In genomic region chr11:102047305-102047924, GRCh38 we compare ENCODE assay signal across 1 cellular context.
TF ChIP-seq lines count a peak whose summit lies in the region.

CFAP300 (plus strand) TSS chr11:102047437; CDS start chr11:102047471, 34 bp downstream.

TF ChIP-seq in A549, 52 proteins besides CTCF, POLR2A, EP300 and RAD21 (continued from another document):
- TF ChIP-seq REST (IDR thresholded peaks at IDR 0.05): no peak
- no peak for TF ChIP-seq RCOR1 (IDR thresholded peaks at IDR 0.05; ENCODE audit: low read depth, low read length)
- TF ChIP-seq, protein P1, sequence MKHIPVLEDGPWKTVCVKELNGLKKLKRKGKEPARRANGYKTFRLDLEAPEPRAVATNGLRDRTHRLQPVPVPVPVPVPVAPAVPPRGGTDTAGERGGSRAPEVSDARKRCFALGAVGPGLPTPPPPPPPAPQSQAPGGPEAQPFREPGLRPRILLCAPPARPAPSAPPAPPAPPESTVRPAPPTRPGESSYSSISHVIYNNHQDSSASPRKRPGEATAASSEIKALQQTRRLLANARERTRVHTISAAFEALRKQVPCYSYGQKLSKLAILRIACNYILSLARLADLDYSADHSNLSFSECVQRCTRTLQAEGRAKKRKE (CRISPR knock-in tag; IDR thresholded peaks at IDR 0.05; ENCODE audit: low read depth): no peak
- TF ChIP-seq HEYL (CRISPR knock-in tag; IDR thresholded peaks at IDR 0.05): no peak
- TF ChIP-seq, protein P2, sequence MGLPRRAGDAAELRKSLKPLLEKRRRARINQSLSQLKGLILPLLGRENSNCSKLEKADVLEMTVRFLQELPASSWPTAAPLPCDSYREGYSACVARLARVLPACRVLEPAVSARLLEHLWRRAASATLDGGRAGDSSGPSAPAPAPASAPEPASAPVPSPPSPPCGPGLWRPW (IDR thresholded peaks at IDR 0.05): no peak
- TF ChIP-seq CBX8 (IDR thresholded peaks at IDR 0.05): no peak
- peak; percentile 50; the same call in 1 of the 2 replicates for TF ChIP-seq PHF8 (IDR thresholded peaks at IDR 0.05; ENCODE audit: borderline replicate concordance, low read depth)
- TF ChIP-seq FOSB (CRISPR knock-in tag; IDR thresholded peaks at IDR 0.05): no peak
- no peak for TF ChIP-seq HOXB13 (CRISPR knock-in tag; IDR thresholded peaks at IDR 0.05; ENCODE audit: low read depth)
- no peak for TF ChIP-seq POLR2AphosphoS2 (conservative IDR thresholded peaks at IDR 0.05; ENCODE audit: low read length)
- TF ChIP-seq KDM1A (IDR thresholded peaks at IDR 0.05; ENCODE audit: low read depth): no peak
- no peak for TF ChIP-seq FOSL2 (IDR thresholded peaks at IDR 0.05)
- no peak for TF ChIP-seq FOSL2 (CRISPR knock-in tag; IDR thresholded peaks at IDR 0.05)
- 0 out of 5 replicates have a peak, but pooled peaks of 1 of the 2 experiments have one; percentile 47 for TF ChIP-seq JUN (IDR thresholded peaks at IDR 0.05)
- no peak for TF ChIP-seq SREBF2 (IDR thresholded peaks at IDR 0.05)
- no peak for TF ChIP-seq EHMT2 (IDR thresholded peaks at IDR 0.05; ENCODE audit: low read depth)
- peak; percentile 87; the same call in 1 of the 2 replicates for TF ChIP-seq E2F6 (IDR thresholded peaks at IDR 0.05; ENCODE audit: borderline replicate concordance, low read depth)
- no peak for TF ChIP-seq NFE2L2 (conservative IDR thresholded peaks at IDR 0.05; ENCODE audit: low read length)
- no peak for TF ChIP-seq JUNB (IDR thresholded peaks at IDR 0.05)
